In genomic region chr1:244830639-244831038, GRCh38 we compare ENCODE assay signal across 17 cellular contexts.
"Had no signal": no experiment of that assay in that cellular context is flagged by ENCODE, and none has a peak within 500 bp of the region (broad histone marks: within the 10 kb centered on the region; RNA-seq: fewer than 3 reads in every experiment).

No MANE protein-coding gene starts in this region.

- DNase-seq: activated CD4-positive, alpha-beta memory T cell treated with anti-CD3 and anti-CD28 coated beads for 36 hours; activated naive CD8-positive, alpha-beta T cell treated with anti-CD3 and anti-CD28 coated beads for 36 hours; activated T-cell treated with anti-CD3 and anti-CD28 coated beads, Interleukin-2, amount 50 U/mL, for 4 hours; effector memory CD8-positive, alpha-beta T cell; foreskin melanocyte; head of caudate nucleus; immature natural killer cell; left colon; lower lobe of right lung; T-helper 1 cell; WERI-Rb-1 had no signal

- H3K36me3 Mint-ChIP-seq: activated naive CD8-positive, alpha-beta T cell treated with anti-CD3 and anti-CD28 coated beads for 36 hours; immature natural killer cell had no signal

- H3K9me3 Mint-ChIP-seq: activated CD4-positive, alpha-beta memory T cell treated with anti-CD3 and anti-CD28 coated beads for 36 hours; activated naive CD8-positive, alpha-beta T cell treated with anti-CD3 and anti-CD28 coated beads for 36 hours; activated T-cell treated with anti-CD3 and anti-CD28 coated beads, Interleukin-2, amount 50 U/mL, for 4 hours; brain; dendritic cell treated with granulocyte-macrophage colony-stimulating factor and Interleukin-4, amounts not matched to agents 40 ng/mL and 50 ng/mL, for 4 days; effector memory CD8-positive, alpha-beta T cell; immature natural killer cell; mesothelial cell of epicardium; neural progenitor cell; stimulated activated memory B cell treated with anti-CD40 and anti-IgM and Interleukin-4, amounts not matched to agents 10 μg/mL and 1 μg/mL and 100 μg/mL, for 72 hours had no signal

- H3K27me3 ChIP-seq: neural progenitor cell had no signal

- H3K36me3 ChIP-seq: lower lobe of right lung, neural progenitor cell had no signal

- H3K4me3 Mint-ChIP-seq: activated CD4-positive, alpha-beta memory T cell treated with anti-CD3 and anti-CD28 coated beads for 36 hours; activated naive CD8-positive, alpha-beta T cell treated with anti-CD3 and anti-CD28 coated beads for 36 hours; activated T-cell treated with anti-CD3 and anti-CD28 coated beads, Interleukin-2, amount 50 U/mL, for 4 hours; dendritic cell treated with granulocyte-macrophage colony-stimulating factor and Interleukin-4, amounts not matched to agents 40 ng/mL and 50 ng/mL, for 4 days; effector memory CD8-positive, alpha-beta T cell; mesothelial cell of epicardium; neural progenitor cell; stimulated activated memory B cell treated with anti-CD40 and anti-IgM and Interleukin-4, amounts not matched to agents 10 μg/mL and 1 μg/mL and 100 μg/mL, for 72 hours had no signal

- H3K27ac ChIP-seq: lower lobe of right lung, neural progenitor cell, parathyroid adenoma, WERI-Rb-1 had no signal

- H3K9me3 ChIP-seq: lower lobe of right lung had no signal

- H3K27ac Mint-ChIP-seq: activated CD4-positive, alpha-beta memory T cell treated with anti-CD3 and anti-CD28 coated beads for 36 hours; activated naive CD8-positive, alpha-beta T cell treated with anti-CD3 and anti-CD28 coated beads for 36 hours; brain; dendritic cell treated with granulocyte-macrophage colony-stimulating factor and Interleukin-4, amounts not matched to agents 40 ng/mL and 50 ng/mL, for 4 days; immature natural killer cell; neural progenitor cell; stimulated activated memory B cell treated with anti-CD40 and anti-IgM and Interleukin-4, amounts not matched to agents 10 μg/mL and 1 μg/mL and 100 μg/mL, for 72 hours had no signal

- H3K27me3 Mint-ChIP-seq: activated CD4-positive, alpha-beta memory T cell treated with anti-CD3 and anti-CD28 coated beads for 36 hours; activated naive CD8-positive, alpha-beta T cell treated with anti-CD3 and anti-CD28 coated beads for 36 hours; brain; dendritic cell treated with granulocyte-macrophage colony-stimulating factor and Interleukin-4, amounts not matched to agents 40 ng/mL and 50 ng/mL, for 4 days; effector memory CD8-positive, alpha-beta T cell; stimulated activated memory B cell treated with anti-CD40 and anti-IgM and Interleukin-4, amounts not matched to agents 10 μg/mL and 1 μg/mL and 100 μg/mL, for 72 hours had no signal

- H3K4me1 ChIP-seq: neural progenitor cell, parathyroid adenoma had no signal

- ATAC-seq: activated T-cell treated with anti-CD3 and anti-CD28 coated beads, Interleukin-2, amount 50 U/mL, for 4 hours; effector memory CD8-positive, alpha-beta T cell; left colon; lower lobe of right lung; stimulated activated memory B cell treated with anti-CD40 and anti-IgM and Interleukin-4, amounts not matched to agents 10 μg/mL and 1 μg/mL and 100 μg/mL, for 72 hours had no signal

- H3K79me2 ChIP-seq: parathyroid adenoma had no signal

- H2AFZ ChIP-seq: neural progenitor cell, parathyroid adenoma had no signal

- H3K4me3 ChIP-seq: lower lobe of right lung, neural progenitor cell had no signal

- H3K4me2 ChIP-seq: neural progenitor cell had no signal
